In the genomic region with DNA sequence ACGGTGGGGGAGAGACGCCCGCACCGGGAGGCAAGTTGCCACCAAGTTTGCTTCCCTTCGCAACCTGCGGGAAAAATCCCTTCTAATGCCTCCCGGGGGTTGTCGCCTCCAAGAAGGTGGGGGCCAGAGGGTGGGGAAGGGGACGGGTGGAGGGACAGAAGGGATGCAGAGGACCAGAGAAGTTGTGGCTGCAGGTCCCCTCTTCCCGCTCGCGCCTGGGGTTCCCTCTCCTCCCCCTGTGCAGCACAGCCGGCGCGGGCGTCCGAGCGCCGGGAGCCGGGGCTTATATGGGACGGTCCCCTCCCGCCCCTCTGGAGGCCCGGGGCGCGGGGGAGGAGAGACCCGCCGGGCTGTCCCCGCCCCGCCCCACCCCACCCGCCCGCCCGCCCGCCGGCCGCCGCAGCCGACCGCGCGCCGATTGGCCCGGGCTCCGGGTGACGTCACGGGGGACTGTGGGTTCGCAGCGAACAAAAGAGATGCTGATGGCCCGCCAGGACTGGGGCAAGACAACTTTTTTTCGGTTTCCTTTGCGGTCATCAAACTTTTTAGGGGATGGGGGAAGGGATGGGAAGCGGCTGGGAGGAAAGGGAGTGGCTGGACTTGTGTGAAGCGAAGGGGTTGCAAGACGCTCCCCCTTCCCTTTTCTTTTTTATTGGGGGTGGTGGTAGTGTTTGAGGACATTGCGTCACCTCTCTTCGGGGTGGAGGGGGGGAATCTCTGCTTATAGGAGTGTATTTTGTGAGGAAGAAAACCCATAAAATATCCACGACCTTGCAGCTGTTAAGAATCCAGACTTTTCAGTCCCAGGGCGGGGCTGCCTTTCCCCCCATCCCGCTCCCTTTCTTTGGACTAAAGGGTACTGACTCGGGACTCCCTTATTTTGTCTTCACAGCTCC, we compare ENCODE assay signal across 8 cellular contexts. TPM values are rescaled to one million over a fixed set of nuclear protein-coding genes. Genes with fewer than 3 reads are reported as not detected.
DNase-seq lines count a peak whose midpoint lies in the region; ATAC-seq and TF ChIP-seq lines count a peak whose summit lies in the region.

A gene (minus strand): TSS at position 260 of the 896 bp plus-strand sequence. CDS start 266 bp downstream, outside the sequence.

- no peak within 1 kb of the TSS for H3K27ac ChIP-seq in CD4-positive, alpha-beta memory T cell (ENCODE audit: low read depth, low read length)
- peak within 1 kb of the TSS; percentile 83 for H3K27ac ChIP-seq in upper lobe of right lung

- peaks cover 28% of the 10 kb centered on the region for H3K27me3 ChIP-seq in CD4-positive, alpha-beta memory T cell (ENCODE audit: insufficient read depth, low read length)
- H3K27me3 ChIP-seq in upper lobe of right lung: no peaks in the 10 kb centered on the region

- POLR2A ChIA-PET in CD4-positive, alpha-beta memory T cell (lab: Charles Lee; ENCODE audit: partially characterized antibody): no interaction called here

- CTCF ChIA-PET in CD4-positive, alpha-beta memory T cell (lab: Charles Lee; ENCODE audit: partially characterized antibody): no interaction called here

- H3K27me3 Mint-ChIP-seq in CD4-positive, alpha-beta memory T cell: peaks cover 50 to 53% of the 10 kb centered on the region in 2 donors
- no peaks in the 10 kb centered on the region for H3K27me3 Mint-ChIP-seq in progenitor cell of endocrine pancreas

- H3K9me3 ChIP-seq in CD4-positive, alpha-beta memory T cell (ENCODE audit: control insufficient read depth in 1 of 2, low read length in 2 of 2): no peaks in the 10 kb centered on the region
- no peaks in the 10 kb centered on the region for H3K9me3 ChIP-seq in upper lobe of right lung

- intact Hi-C loops in CD4-positive, alpha-beta memory T cell (cut with micrococcal nuclease): no loop called here
- intact Hi-C loops in left ventricle myocardium superior (cut with micrococcal nuclease) (no loop called here), upper lobe of right lung (cut with DNase I) (no loop called here)

- peak within 1 kb of the TSS in 3 of 7 donors; percentile 32 to 52 (median 51) for H3K27ac Mint-ChIP-seq in CD4-positive, alpha-beta memory T cell
- H3K27ac Mint-ChIP-seq in progenitor cell of endocrine pancreas: peak within 1 kb of the TSS; percentile 99

- H3K4me3 Mint-ChIP-seq in CD4-positive, alpha-beta memory T cell: peak within 1 kb of the TSS; percentile 74 to 88 (median 81)
- H3K4me3 Mint-ChIP-seq in progenitor cell of endocrine pancreas (ENCODE audit: low read depth): peak within 1 kb of the TSS; percentile 92

- H3K36me3 Mint-ChIP-seq in CD4-positive, alpha-beta memory T cell: peaks cover 0 to 4% of the 10 kb centered on the region in 2 donors
- H3K36me3 Mint-ChIP-seq in progenitor cell of endocrine pancreas (ENCODE audit: insufficient read depth): peaks cover 25% of the 10 kb centered on the region

- no peaks in the 10 kb centered on the region for H3K36me3 ChIP-seq in CD4-positive, alpha-beta memory T cell (ENCODE audit: insufficient read depth, low read length)
- H3K36me3 ChIP-seq in upper lobe of right lung: no peaks in the 10 kb centered on the region

- peak; percentile 44 to 70 (median 47) for DNase-seq in CD4-positive, alpha-beta memory T cell
- DNase-seq in GM20000 (ENCODE audit: low spot score) (peak; percentile 82), HT1080 (ENCODE audit: low read depth) (peak; percentile 97), T follicular helper cell (ENCODE audit: low read depth) (peak; percentile 24), anterior cingulate cortex (lab: John Stamatoyannopoulos, UW) (peak in 54 of 58 donors; percentile 6 to 80 (median 50)), left ventricle myocardium superior (peak; percentile 93), progenitor cell of endocrine pancreas (ENCODE audit: low spot score, unreplicated experiment) (peak; percentile 90), upper lobe of right lung (peak; percentile 90)

- TF ChIP-seq CTCF in GM20000 (IDR thresholded peaks at IDR 0.05; ENCODE audit: extremely low read depth, missing control alignments) (no peak), progenitor cell of endocrine pancreas (IDR thresholded peaks at IDR 0.05; ENCODE audit: unreplicated experiment) (no peak), upper lobe of right lung (IDR thresholded peaks at IDR 0.05) (no peak)

- peaks cover 14 to 28% (median 17%) of the 10 kb centered on the region in 4 donors for H3K4me1 Mint-ChIP-seq in CD4-positive, alpha-beta memory T cell
- peaks cover 50% of the 10 kb centered on the region for H3K4me1 Mint-ChIP-seq in progenitor cell of endocrine pancreas (ENCODE audit: low read depth)

- H3K9me3 Mint-ChIP-seq in CD4-positive, alpha-beta memory T cell: peaks cover 0 to 4% (median 1%) of the 10 kb centered on the region in 8 donors
- H3K9me3 Mint-ChIP-seq in progenitor cell of endocrine pancreas (ENCODE audit: low read depth): no peaks in the 10 kb centered on the region

- H3K4me3 ChIP-seq in CD4-positive, alpha-beta memory T cell (ENCODE audit: low read length in 2 of 2): peak within 1 kb of the TSS; percentile 27 to 38
- H3K4me3 ChIP-seq in upper lobe of right lung: peak within 1 kb of the TSS; percentile 67

- H3K4me1 ChIP-seq in CD4-positive, alpha-beta memory T cell (ENCODE audit: insufficient read depth, low read length): peaks cover 19% of the 10 kb centered on the region
- no peaks in the 10 kb centered on the region for H3K4me1 ChIP-seq in upper lobe of right lung

- peak; percentile 92 for ATAC-seq in left ventricle myocardium superior
- ATAC-seq in upper lobe of right lung: peak; percentile 93

RNA-seq across cellular contexts. Expression of the gene that starts here (rescaled TPM):
- not detected for total RNA-seq in CD4-positive, alpha-beta memory T cell
- polyA plus RNA-seq in CD4-positive, alpha-beta memory T cell: 1 to 10 TPM in 1 of 2 donors, under 1 TPM in 1; 0.38 to 1.2 TPM
- total RNA-seq in HT1080 (2014; rRNA removed; shearing (Covaris generic)): 228 and 266 TPM in 2 replicates
- 106 and 136 TPM in 2 replicates for polyA plus RNA-seq in HT1080 (2015; cell fraction: cytosol; rRNA removed)
- 3,659 and 4,053 TPM in 2 replicates for polyA plus RNA-seq in HT1080 (2015; cell fraction: nucleus; rRNA removed)
- 68.9 TPM for total RNA-seq in left ventricle myocardium superior
- total RNA-seq in progenitor cell of endocrine pancreas: 2,640 and 2,744 TPM in 2 replicates
- total RNA-seq in upper lobe of right lung: 955 TPM

Comparison
In these comparisons a context has a peak if more than half of its experiments do, and no peak if none do; other contexts are left out.
1. RNA of the gene that starts here (total RNA-seq): 2,640 to 2,744 TPM in progenitor cell of endocrine pancreas, 955 TPM in upper lobe of right lung (single experiment), 228 to 266 TPM in HT1080 and 68.9 TPM in left ventricle myocardium superior (single experiment); not detected in CD4-positive, alpha-beta memory T cell; every median in the first group is over 10 times any median in the second.
2. DNase-seq: peak in every context shown above with its lines; median percentile 97 in HT1080; 93 in left ventricle myocardium superior; 90 in progenitor cell of endocrine pancreas; 90 in upper lobe of right lung; 82 in GM20000; 50 in anterior cingulate cortex; 47 in CD4-positive, alpha-beta memory T cell; 24 in T follicular helper cell.